1 cellular context compared by ENCODE assay signal in the genomic region with DNA sequence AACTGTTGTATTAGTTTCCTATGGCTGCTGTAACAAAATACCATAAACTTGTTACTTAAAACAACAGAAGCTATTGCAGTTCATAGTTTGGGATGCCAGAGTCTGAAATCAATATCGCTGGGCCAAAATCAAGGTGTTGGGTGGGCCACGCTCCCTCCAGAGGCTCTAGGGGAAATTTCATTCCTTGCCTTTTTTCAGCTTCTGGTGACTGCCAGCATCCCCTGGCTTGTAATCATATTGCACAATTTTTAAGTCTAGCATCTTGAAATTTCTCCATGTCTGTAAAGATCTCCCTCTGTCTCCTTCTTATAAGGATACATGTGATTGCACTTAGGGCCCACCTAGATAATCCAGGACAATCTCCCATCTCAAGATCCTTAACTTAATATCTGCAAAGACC.
TF ChIP-seq lines count a peak whose summit lies in the region.

No MANE protein-coding gene starts in this region.

TF ChIP-seq in GM23338, 12 proteins besides CTCF, POLR2A, EP300 and RAD21 (continued from another document):
- TF ChIP-seq, protein P1, sequence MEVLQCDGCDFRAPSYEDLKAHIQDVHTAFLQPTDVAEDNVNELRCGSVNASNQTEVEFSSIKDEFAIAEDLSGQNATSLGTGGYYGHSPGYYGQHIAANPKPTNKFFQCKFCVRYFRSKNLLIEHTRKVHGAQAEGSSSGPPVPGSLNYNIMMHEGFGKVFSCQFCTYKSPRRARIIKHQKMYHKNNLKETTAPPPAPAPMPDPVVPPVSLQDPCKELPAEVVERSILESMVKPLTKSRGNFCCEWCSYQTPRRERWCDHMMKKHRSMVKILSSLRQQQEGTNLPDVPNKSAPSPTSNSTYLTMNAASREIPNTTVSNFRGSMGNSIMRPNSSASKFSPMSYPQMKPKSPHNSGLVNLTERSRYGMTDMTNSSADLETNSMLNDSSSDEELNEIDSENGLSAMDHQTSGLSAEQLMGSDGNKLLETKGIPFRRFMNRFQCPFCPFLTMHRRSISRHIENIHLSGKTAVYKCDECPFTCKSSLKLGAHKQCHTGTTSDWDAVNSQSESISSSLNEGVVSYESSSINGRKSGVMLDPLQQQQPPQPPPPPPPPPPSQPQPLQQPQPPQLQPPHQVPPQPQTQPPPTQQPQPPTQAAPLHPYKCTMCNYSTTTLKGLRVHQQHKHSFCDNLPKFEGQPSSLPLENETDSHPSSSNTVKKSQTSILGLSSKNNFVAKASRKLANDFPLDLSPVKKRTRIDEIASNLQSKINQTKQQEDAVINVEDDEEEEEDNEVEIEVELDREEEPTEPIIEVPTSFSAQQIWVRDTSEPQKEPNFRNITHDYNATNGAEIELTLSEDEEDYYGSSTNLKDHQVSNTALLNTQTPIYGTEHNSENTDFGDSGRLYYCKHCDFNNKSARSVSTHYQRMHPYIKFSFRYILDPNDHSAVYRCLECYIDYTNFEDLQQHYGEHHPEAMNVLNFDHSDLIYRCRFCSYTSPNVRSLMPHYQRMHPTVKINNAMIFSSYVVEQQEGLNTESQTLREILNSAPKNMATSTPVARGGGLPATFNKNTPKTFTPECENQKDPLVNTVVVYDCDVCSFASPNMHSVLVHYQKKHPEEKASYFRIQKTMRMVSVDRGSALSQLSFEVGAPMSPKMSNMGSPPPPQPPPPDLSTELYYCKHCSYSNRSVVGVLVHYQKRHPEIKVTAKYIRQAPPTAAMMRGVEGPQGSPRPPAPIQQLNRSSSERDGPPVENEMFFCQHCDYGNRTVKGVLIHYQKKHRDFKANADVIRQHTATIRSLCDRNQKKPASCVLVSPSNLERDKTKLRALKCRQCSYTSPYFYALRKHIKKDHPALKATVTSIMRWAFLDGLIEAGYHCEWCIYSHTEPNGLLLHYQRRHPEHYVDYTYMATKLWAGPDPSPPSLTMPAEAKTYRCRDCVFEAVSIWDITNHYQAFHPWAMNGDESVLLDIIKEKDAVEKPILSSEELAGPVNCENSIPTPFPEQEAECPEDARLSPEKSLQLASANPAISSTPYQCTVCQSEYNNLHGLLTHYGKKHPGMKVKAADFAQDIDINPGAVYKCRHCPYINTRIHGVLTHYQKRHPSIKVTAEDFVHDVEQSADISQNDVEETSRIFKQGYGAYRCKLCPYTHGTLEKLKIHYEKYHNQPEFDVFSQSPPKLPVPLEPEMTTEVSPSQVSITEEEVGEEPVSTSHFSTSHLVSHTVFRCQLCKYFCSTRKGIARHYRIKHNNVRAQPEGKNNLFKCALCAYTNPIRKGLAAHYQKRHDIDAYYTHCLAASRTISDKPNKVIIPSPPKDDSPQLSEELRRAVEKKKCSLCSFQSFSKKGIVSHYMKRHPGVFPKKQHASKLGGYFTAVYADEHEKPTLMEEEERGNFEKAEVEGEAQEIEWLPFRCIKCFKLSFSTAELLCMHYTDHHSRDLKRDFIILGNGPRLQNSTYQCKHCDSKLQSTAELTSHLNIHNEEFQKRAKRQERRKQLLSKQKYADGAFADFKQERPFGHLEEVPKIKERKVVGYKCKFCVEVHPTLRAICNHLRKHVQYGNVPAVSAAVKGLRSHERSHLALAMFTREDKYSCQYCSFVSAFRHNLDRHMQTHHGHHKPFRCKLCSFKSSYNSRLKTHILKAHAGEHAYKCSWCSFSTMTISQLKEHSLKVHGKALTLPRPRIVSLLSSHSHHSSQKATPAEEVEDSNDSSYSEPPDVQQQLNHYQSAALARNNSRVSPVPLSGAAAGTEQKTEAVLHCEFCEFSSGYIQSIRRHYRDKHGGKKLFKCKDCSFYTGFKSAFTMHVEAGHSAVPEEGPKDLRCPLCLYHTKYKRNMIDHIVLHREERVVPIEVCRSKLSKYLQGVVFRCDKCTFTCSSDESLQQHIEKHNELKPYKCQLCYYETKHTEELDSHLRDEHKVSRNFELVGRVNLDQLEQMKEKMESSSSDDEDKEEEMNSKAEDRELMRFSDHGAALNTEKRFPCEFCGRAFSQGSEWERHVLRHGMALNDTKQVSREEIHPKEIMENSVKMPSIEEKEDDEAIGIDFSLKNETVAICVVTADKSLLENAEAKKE (CRISPR knock-in tag; IDR thresholded peaks at IDR 0.05) = no peak
- TF ChIP-seq NANOG (IDR thresholded peaks at IDR 0.05; ENCODE audit: borderline replicate concordance) = no peak
- TF ChIP-seq, protein P2, sequence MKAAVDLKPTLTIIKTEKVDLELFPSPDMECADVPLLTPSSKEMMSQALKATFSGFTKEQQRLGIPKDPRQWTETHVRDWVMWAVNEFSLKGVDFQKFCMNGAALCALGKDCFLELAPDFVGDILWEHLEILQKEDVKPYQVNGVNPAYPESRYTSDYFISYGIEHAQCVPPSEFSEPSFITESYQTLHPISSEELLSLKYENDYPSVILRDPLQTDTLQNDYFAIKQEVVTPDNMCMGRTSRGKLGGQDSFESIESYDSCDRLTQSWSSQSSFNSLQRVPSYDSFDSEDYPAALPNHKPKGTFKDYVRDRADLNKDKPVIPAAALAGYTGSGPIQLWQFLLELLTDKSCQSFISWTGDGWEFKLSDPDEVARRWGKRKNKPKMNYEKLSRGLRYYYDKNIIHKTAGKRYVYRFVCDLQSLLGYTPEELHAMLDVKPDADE (IDR thresholded peaks at IDR 0.05) = no peak
